Comparison of ENCODE assay signal across 8 cellular contexts in the genomic region with DNA sequence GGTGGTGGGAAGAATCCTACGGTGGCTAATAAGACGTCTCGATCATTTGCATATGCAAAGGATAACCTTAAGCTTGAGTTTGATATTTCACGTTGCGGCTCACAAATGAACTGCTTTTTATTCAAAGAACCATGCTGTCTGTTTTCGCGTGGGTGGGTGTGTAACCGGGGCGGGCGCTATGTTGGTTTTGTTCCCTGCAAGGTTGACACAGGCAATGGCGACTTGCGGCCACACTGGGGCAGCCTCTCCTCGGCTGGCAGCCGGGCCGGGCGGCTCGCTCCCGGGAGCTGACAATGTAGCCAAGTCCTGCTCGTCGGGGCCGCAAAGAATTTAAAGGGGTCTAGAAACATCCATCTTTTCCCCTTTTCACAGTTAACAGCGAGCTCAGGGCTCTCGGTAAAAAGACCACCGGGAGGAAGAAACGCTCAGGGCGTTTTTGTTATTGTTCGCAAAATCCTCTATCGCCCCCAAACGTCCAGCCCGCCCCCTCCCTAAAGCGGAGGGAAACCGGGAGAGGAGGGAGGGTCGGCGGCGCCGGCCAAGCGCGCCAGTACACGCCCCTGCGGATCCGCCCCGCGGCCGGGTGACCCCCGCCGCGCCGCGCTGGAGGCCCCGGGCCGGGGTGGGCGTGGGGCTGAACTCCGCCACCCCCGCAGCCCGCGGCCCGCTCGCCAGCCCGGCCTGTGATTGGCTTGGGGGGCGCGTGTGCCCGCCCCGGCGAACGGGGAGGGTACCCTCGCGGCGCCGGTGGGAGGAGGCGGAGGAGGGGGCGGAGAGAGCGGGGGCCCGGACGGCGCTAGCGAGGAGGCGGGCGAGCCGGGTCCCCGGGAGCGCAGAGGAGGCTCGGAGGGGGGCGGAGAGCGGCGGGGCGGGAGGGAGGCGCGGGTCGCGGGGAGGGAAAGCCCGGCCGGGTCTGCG. TPM values are rescaled to one million over a fixed set of nuclear protein-coding genes. Genes with fewer than 3 reads are reported as not detected.
DNase-seq lines count a peak whose midpoint lies in the region; ATAC-seq and TF ChIP-seq lines count a peak whose summit lies in the region.

A gene (plus strand): TSS at position 775 of the 918 bp plus-strand sequence. CDS start 435 bp downstream, outside the sequence.

- peak within 1 kb of the TSS; percentile 65 to 89 (median 82) for H3K4me3 ChIP-seq in heart left ventricle
- peak within 1 kb of the TSS; percentile 70 to 87 (median 86) for H3K4me3 ChIP-seq in transverse colon

- peak; percentile 80 for DNase-seq in NCI-H1092 (lab: John Stamatoyannopoulos, UW)
- DNase-seq in SW480 (ENCODE audit: low spot score), result peak; percentile 82
- peak; percentile 81 to 91 (median 81) for DNase-seq in heart left ventricle
- peak; percentile 77 to 98 (median 87) for DNase-seq in posterior cingulate gyrus
- peak; percentile 89 for DNase-seq in transverse colon

- H3K27ac ChIP-seq in adipose tissue (ENCODE audit: low read depth, low read length), result no peak within 1 kb of the TSS
- H3K27ac ChIP-seq in heart left ventricle, result peak within 1 kb of the TSS in 11 of 12 donors; percentile 46 to 82 (median 67)
- H3K27ac ChIP-seq in transverse colon, result peak within 1 kb of the TSS; percentile 90 to 95 (median 94)

- peaks cover 0 to 12% (median 0%) of the 10 kb centered on the region in 9 donors for H3K27me3 ChIP-seq in heart left ventricle
- no peaks in the 10 kb centered on the region for H3K27me3 ChIP-seq in transverse colon

- no peaks in the 10 kb centered on the region for H3K36me3 ChIP-seq in heart left ventricle
- no peaks in the 10 kb centered on the region for H3K36me3 ChIP-seq in transverse colon

- H3K4me1 ChIP-seq in heart left ventricle (peaks cover 0 to 23% (median 7%) of the 10 kb centered on the region in 12 donors), transverse colon (peaks cover 0 to 31% (median 28%) of the 10 kb centered on the region in 4 donors)

- peak; percentile 88 for TF ChIP-seq CTCF in GM12873 (IDR thresholded peaks at IDR 0.05; ENCODE audit: insufficient read depth, low read depth, low read length, missing control alignments)
- TF ChIP-seq CTCF in heart left ventricle (IDR thresholded peaks at IDR 0.05), result peak; percentile 74 to 94 (median 83)
- peak; percentile 84 to 90 (median 88) for TF ChIP-seq CTCF in transverse colon (IDR thresholded peaks at IDR 0.05)

- H3K9me3 ChIP-seq in heart left ventricle (no peaks in the 10 kb centered on the region), transverse colon (no peaks in the 10 kb centered on the region)

- ATAC-seq in HG02642 (IDR thresholded peaks at IDR 0.05; ENCODE audit: poor library complexity, unreplicated experiment) (peak; percentile 86), heart left ventricle (peak; percentile 85 to 94 (median 92))

- 0 to 1% (median 1%) methylated on average over 52 to 91 of the region's 93 CpGs for WGBS in adipose tissue, 3 donors
- WGBS in heart left ventricle, 4 donors, result 0 to 1% (median 1%) methylated on average over 39 to 92 of the region's 93 CpGs
- WGBS in transverse colon (ENCODE audit: low coverage in 1 of 2), 2 donors, result 0% methylated on average over 7 to 55 of the region's 93 CpGs

- TF ChIP-seq POLR2A in heart left ventricle (IDR thresholded peaks at IDR 0.05) (no peak), transverse colon (IDR thresholded peaks at IDR 0.05) (no peak)

- TF ChIP-seq EP300 in transverse colon (IDR thresholded peaks at IDR 0.05; ENCODE audit: low read depth), result no peak

- in situ Hi-C loops in transverse colon (cut with MboI; ENCODE audit: low pct_ligation_motif_present in 1 of 4, low pct_unique_long_range_greater_than_20kb in 1 of 4, low sequenced_read_pairs in 3 of 4), result loop anchor here in 2 of 4 donors (10.0 to 25.0 kb wide), 2 partner anchors 156 to 419 kb away; a partner anchor contains a TSS

- intact Hi-C loops in heart left ventricle (cut with DNase I) (loop anchor here (1.0 to 10.0 kb wide), 15 partner anchors 78 to 451 kb away; a partner anchor contains a TSS), posterior cingulate gyrus (cut with DNase I) (loop anchor here (2.0 to 5.0 kb wide), 6 partner anchors 79 to 454 kb away; no protein-coding TSS in a partner anchor), transverse colon (cut with DNase I; ENCODE audit: low total_unique reads) (loop anchor here (2.0 to 10.0 kb wide), 2 partner anchors 79 to 311 kb away; no protein-coding TSS in a partner anchor)

RNA-seq across cellular contexts. Expression of the gene that starts here (rescaled TPM):
- polyA plus RNA-seq in adipose tissue (10 to 100 TPM; 12.7 to 77.3 (median 23.7) TPM), heart left ventricle (10 to 100 TPM; 14.7 to 20.5 TPM)
- total RNA-seq in heart left ventricle (10 to 100 TPM; 33.8 to 64.1 (median 54.9) TPM), transverse colon (100 to 1,000 TPM; 217 to 773 (median 305) TPM)
